ENCODE assay signal across 34 cellular contexts in genomic region chr14:72462041-72462440, GRCh38.
"Had no signal": no experiment of that assay in that cellular context is flagged by ENCODE, and none has a peak within 500 bp of the region (broad histone marks: within the 10 kb centered on the region; RNA-seq: fewer than 3 reads in every experiment).

No MANE protein-coding gene starts in this region.

- H3K4me3 ChIP-seq: adrenal gland, coronary artery, dorsolateral prefrontal cortex, heart left ventricle had no signal

- H3K27ac ChIP-seq: adrenal gland, brain microvascular endothelial cell, coronary artery, dorsolateral prefrontal cortex, heart left ventricle had no signal

- DNase-seq: activated CD4-positive, alpha-beta memory T cell treated with anti-CD3 and anti-CD28 coated beads for 36 hours; activated CD4-positive, alpha-beta T cell treated with anti-CD3 and anti-CD28 coated beads for 36 hours; activated CD4-positive, alpha-beta T cell treated with anti-CD3 and anti-CD28 coated beads, Interleukin-2, amount 10 ng/mL, durations not matched to agents 24 days and 14 days; activated CD4-positive, CD25-positive, alpha-beta regulatory T cell; activated CD4-positive, CD25-positive, alpha-beta regulatory T cell treated with anti-CD3 and anti-CD28 coated beads, Interleukin-2, amount 50 U/mL, for 72 hours; activated CD8-positive, alpha-beta memory T cell treated with anti-CD3 and anti-CD28 coated beads, Interleukin-2, amount 10 ng/mL, durations not matched to agents 7 days and 5 days; activated CD8-positive, alpha-beta memory T cell treated with anti-CD3 and anti-CD28 coated beads, Interleukin-2, amount 50 U/mL, for 4 hours; activated CD8-positive, alpha-beta T cell treated with anti-CD3 and anti-CD28 coated beads, Interleukin-2, amount 10 ng/mL, durations not matched to agents 7 days and 5 days; activated effector memory CD4-positive, alpha-beta T cell treated with anti-CD3 and anti-CD28 coated beads, Interleukin-2, amount 50 U/mL, for 16 hours; activated naive CD4-positive, alpha-beta T cell treated with anti-CD3 and anti-CD28 coated beads for 36 hours; activated naive CD8-positive, alpha-beta T cell treated with anti-CD3 and anti-CD28 coated beads for 36 hours; activated naive CD8-positive, alpha-beta T cell treated with anti-CD3 and anti-CD28 coated beads, Interleukin-2, amount 50 U/mL, for 24 hours; activated T-cell treated with anti-CD3 and anti-CD28 coated beads, Interleukin-2, amount 50 U/mL, for 1 hour; activated T-cell treated with anti-CD3 and anti-CD28 coated beads, Interleukin-2, amount 50 U/mL, for 48 hours; adrenal gland; amygdala; aorta; brain microvascular endothelial cell; dorsolateral prefrontal cortex; effector memory CD4-positive, alpha-beta T cell; endodermal cell; foreskin fibroblast; heart left ventricle; T-helper 1 cell; T-helper 17 cell; T1000 had no signal

- ATAC-seq: activated CD4-positive, alpha-beta T cell treated with anti-CD3 and anti-CD28 coated beads for 36 hours; activated CD8-positive, alpha-beta memory T cell treated with anti-CD3 and anti-CD28 coated beads, Interleukin-2, amount 10 ng/mL, durations not matched to agents 7 days and 5 days; activated CD8-positive, alpha-beta T cell treated with anti-CD3 and anti-CD28 coated beads, Interleukin-2, amount 10 ng/mL, durations not matched to agents 7 days and 5 days; activated naive CD8-positive, alpha-beta T cell treated with anti-CD3 and anti-CD28 coated beads, Interleukin-2, amount 50 U/mL, for 24 hours; esophagus mucosa; heart left ventricle; T-helper 17 cell had no signal

- H3K4me1 Mint-ChIP-seq: activated CD4-positive, alpha-beta T cell treated with anti-CD3 and anti-CD28 coated beads for 36 hours; activated CD4-positive, alpha-beta T cell treated with anti-CD3 and anti-CD28 coated beads, Interleukin-2, amount 10 ng/mL, durations not matched to agents 24 days and 14 days; activated CD8-positive, alpha-beta memory T cell treated with anti-CD3 and anti-CD28 coated beads, Interleukin-2, amount 10 ng/mL, durations not matched to agents 7 days and 5 days; activated naive CD4-positive, alpha-beta T cell treated with anti-CD3 and anti-CD28 coated beads, Interleukin-2, amount 50 U/mL, for 24 hours; activated naive CD8-positive, alpha-beta T cell treated with anti-CD3 and anti-CD28 coated beads for 36 hours; activated naive CD8-positive, alpha-beta T cell treated with anti-CD3 and anti-CD28 coated beads, Interleukin-2, amount 50 U/mL, for 24 hours; central memory CD8-positive, alpha-beta T cell; endodermal cell; T-helper 17 cell had no signal

- H3K36me3 ChIP-seq: adrenal gland, brain microvascular endothelial cell had no signal

- H3K4me1 ChIP-seq: adrenal gland, heart left ventricle had no signal

- H3K27me3 ChIP-seq: brain microvascular endothelial cell, dorsolateral prefrontal cortex, heart left ventricle had no signal

- H3K9me3 ChIP-seq: adrenal gland had no signal

- H3K27me3 Mint-ChIP-seq: activated CD4-positive, alpha-beta memory T cell treated with anti-CD3 and anti-CD28 coated beads for 36 hours; activated CD4-positive, alpha-beta T cell treated with anti-CD3 and anti-CD28 coated beads for 36 hours; activated naive CD4-positive, alpha-beta T cell treated with anti-CD3 and anti-CD28 coated beads, Interleukin-2, amount 50 U/mL, for 24 hours; activated naive CD8-positive, alpha-beta T cell treated with anti-CD3 and anti-CD28 coated beads, Interleukin-2, amount 50 U/mL, for 24 hours; T-helper 17 cell had no signal

- H3K36me3 Mint-ChIP-seq: activated CD4-positive, alpha-beta memory T cell treated with anti-CD3 and anti-CD28 coated beads for 36 hours; activated naive CD8-positive, alpha-beta T cell treated with anti-CD3 and anti-CD28 coated beads for 36 hours had no signal

- H3K4me3 Mint-ChIP-seq: activated CD4-positive, alpha-beta memory T cell treated with anti-CD3 and anti-CD28 coated beads for 36 hours; activated CD4-positive, alpha-beta T cell treated with anti-CD3 and anti-CD28 coated beads for 36 hours; activated CD4-positive, alpha-beta T cell treated with anti-CD3 and anti-CD28 coated beads, Interleukin-2, amount 10 ng/mL, durations not matched to agents 24 days and 14 days; activated CD8-positive, alpha-beta memory T cell treated with anti-CD3 and anti-CD28 coated beads, Interleukin-2, amount 10 ng/mL, durations not matched to agents 7 days and 5 days; activated CD8-positive, alpha-beta T cell treated with anti-CD3 and anti-CD28 coated beads, Interleukin-2, amount 10 ng/mL, durations not matched to agents 7 days and 5 days; activated naive CD4-positive, alpha-beta T cell treated with anti-CD3 and anti-CD28 coated beads for 36 hours; activated naive CD4-positive, alpha-beta T cell treated with anti-CD3 and anti-CD28 coated beads, Interleukin-2, amount 50 U/mL, for 24 hours; activated naive CD8-positive, alpha-beta T cell treated with anti-CD3 and anti-CD28 coated beads for 36 hours; activated naive CD8-positive, alpha-beta T cell treated with anti-CD3 and anti-CD28 coated beads, Interleukin-2, amount 50 U/mL, for 24 hours; activated T-helper 1 cell treated with anti-CD3 and anti-CD28 coated beads, Interleukin-12 subunit alpha, Interleukin-12 subunit beta, Interleukin-2, Interleukin-4 antibody, amounts not matched to agents 30 ng/mL and 10 ng/mL and 1 ng/mL, durations not matched to agents 14 hours and 24 hours and 36 hours; central memory CD8-positive, alpha-beta T cell; dendritic cell treated with granulocyte-macrophage colony-stimulating factor and Interleukin-4, amounts not matched to agents 40 ng/mL and 50 ng/mL, for 4 days; endodermal cell; T-helper 17 cell; T-helper 2 cell treated with Interferon-gamma antibody and Interleukin-4, amounts not matched to agents 5 μg/mL and 100 μg/mL, for 36 hours had no signal

- H3K27ac Mint-ChIP-seq: activated CD4-positive, alpha-beta memory T cell treated with anti-CD3 and anti-CD28 coated beads for 36 hours; activated CD4-positive, alpha-beta T cell treated with anti-CD3 and anti-CD28 coated beads for 36 hours; activated CD4-positive, alpha-beta T cell treated with anti-CD3 and anti-CD28 coated beads, Interleukin-2, amount 10 ng/mL, durations not matched to agents 24 days and 14 days; activated CD8-positive, alpha-beta memory T cell treated with anti-CD3 and anti-CD28 coated beads, Interleukin-2, amount 10 ng/mL, durations not matched to agents 7 days and 5 days; activated CD8-positive, alpha-beta T cell treated with anti-CD3 and anti-CD28 coated beads, Interleukin-2, amount 10 ng/mL, durations not matched to agents 7 days and 5 days; activated naive CD4-positive, alpha-beta T cell treated with anti-CD3 and anti-CD28 coated beads for 36 hours; activated naive CD4-positive, alpha-beta T cell treated with anti-CD3 and anti-CD28 coated beads, Interleukin-2, amount 50 U/mL, for 24 hours; activated naive CD8-positive, alpha-beta T cell treated with anti-CD3 and anti-CD28 coated beads for 36 hours; activated naive CD8-positive, alpha-beta T cell treated with anti-CD3 and anti-CD28 coated beads, Interleukin-2, amount 50 U/mL, for 24 hours; activated T-helper 1 cell treated with anti-CD3 and anti-CD28 coated beads, Interleukin-12 subunit alpha, Interleukin-12 subunit beta, Interleukin-2, Interleukin-4 antibody, amounts not matched to agents 30 ng/mL and 10 ng/mL and 1 ng/mL, durations not matched to agents 14 hours and 24 hours and 36 hours; activated T-helper 2 cell treated with anti-CD3 and anti-CD28 coated beads, Interferon-gamma antibody, Interleukin-2, Interleukin-4, amounts not matched to agents 10 μg/mL and 5 μg/mL and 100 μg/mL, durations not matched to agents 14 hours and 24 hours and 36 hours; dendritic cell treated with granulocyte-macrophage colony-stimulating factor and Interleukin-4, amounts not matched to agents 40 ng/mL and 50 ng/mL, for 4 days; endodermal cell; T-helper 17 cell; T-helper 2 cell treated with Interferon-gamma antibody and Interleukin-4, amounts not matched to agents 5 μg/mL and 100 μg/mL, for 36 hours had no signal
